In the genomic region with DNA sequence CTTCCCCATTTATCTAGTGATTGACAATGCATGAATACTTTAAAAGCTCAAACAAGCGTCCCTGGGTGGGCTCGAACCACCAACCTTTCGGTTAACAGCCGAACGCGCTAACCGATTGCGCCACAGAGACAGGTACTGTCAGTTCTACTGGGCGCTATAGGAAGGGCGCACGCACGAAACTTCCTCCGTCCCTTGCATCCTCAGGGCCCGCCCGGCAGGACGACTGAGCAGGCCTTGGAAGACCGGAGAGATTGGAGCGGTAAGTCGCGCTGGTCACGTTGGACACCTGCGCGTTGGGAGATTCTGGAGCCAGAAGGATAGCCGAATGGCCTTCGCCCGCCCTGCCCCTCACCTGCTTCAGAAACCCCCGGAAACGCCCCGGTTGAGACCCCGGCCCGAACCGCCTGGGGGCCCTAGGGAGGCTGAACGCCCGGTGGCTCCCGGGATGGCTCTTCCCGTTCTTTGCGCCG, we compare ENCODE assay signal across 15 cellular contexts. TPM values are rescaled to one million over a fixed set of nuclear protein-coding genes. Genes with fewer than 3 reads are reported as not detected.
DNase-seq lines count a peak whose midpoint lies in the region; ATAC-seq and TF ChIP-seq lines count a peak whose summit lies in the region.
"Not testable (repeated sequence)": the region's sequence is repeated elsewhere in the genome, so short reads cannot be mapped to it uniquely, and the experiment has no call there.
"Had no signal": no experiment of that assay in that cellular context is flagged by ENCODE, and none has a peak within 500 bp of the region (broad histone marks: within the 10 kb centered on the region; RNA-seq: fewer than 3 reads in every experiment).

No MANE protein-coding gene starts in this region.

- H3K4me3 ChIP-seq in CD8-positive, alpha-beta T cell (ENCODE audit: low read depth, low read length), result peak overlapping the region; percentile 39
- peak overlapping the region in 34 of 59 donors; percentile 19 to 58 (median 42) for H3K4me3 ChIP-seq in dorsolateral prefrontal cortex
- H3K4me3 ChIP-seq in trophoblast cell (ENCODE audit: low read depth, low read length), result not testable (repeated sequence)

- H3K14ac ChIP-seq in trophoblast cell (ENCODE audit: low read length), result not testable (repeated sequence)

- H3K36me3 Mint-ChIP-seq in CD8-positive, alpha-beta T cell; T-cell; activated naive CD8-positive, alpha-beta T cell treated with anti-CD3 and anti-CD28 coated beads for 36 hours; immature natural killer cell; stimulated activated naive CD8-positive, alpha-beta T cell treated with anti-CD3 and anti-CD28 coated beads, Interleukin-15, Interleukin-2, amounts not matched to agents 100 ng/mL and 50 ng/mL, for 24 hours (ENCODE audit: low read depth): not testable (repeated sequence)

- POLR2A ChIA-PET in CD8-positive, alpha-beta T cell (lab: Charles Lee); T-cell (lab: Charles Lee): not testable (repeated sequence)

- TF ChIP-seq CTCF in CD8-positive, alpha-beta T cell (IDR thresholded peaks at IDR 0.05), result not testable (repeated sequence)
- TF ChIP-seq CTCF in dorsolateral prefrontal cortex (IDR thresholded peaks at IDR 0.05 in 54 of 56, conservative IDR thresholded peaks at IDR 0.05 in 2 of 56; ENCODE audit: low read depth in 1 of 56, partially characterized antibody in 56 of 56), result peak in 4 of 56 donors; percentile 6 to 31 (median 21)

- peak overlapping the region; percentile 82 for H3K27ac Mint-ChIP-seq in CD8-positive, alpha-beta T cell
- peak overlapping the region; percentile 76 to 80 for H3K27ac Mint-ChIP-seq in T-cell
- H3K27ac Mint-ChIP-seq in activated naive CD8-positive, alpha-beta T cell treated with anti-CD3 and anti-CD28 coated beads for 36 hours, result not testable (repeated sequence)
- peak overlapping the region in 2 of 6 donors; percentile 48 to 60 for H3K27ac Mint-ChIP-seq in immature natural killer cell
- peak overlapping the region; percentile 75 for H3K27ac Mint-ChIP-seq in stimulated activated naive CD8-positive, alpha-beta T cell treated with anti-CD3 and anti-CD28 coated beads, Interleukin-15, Interleukin-2, amounts not matched to agents 100 ng/mL and 50 ng/mL, for 24 hours

- H3K79me1 ChIP-seq in trophoblast cell (ENCODE audit: low read length), result not testable (repeated sequence)

- not testable (repeated sequence) for H3K27me3 ChIP-seq in CD8-positive, alpha-beta T cell (ENCODE audit: insufficient read depth, low read length); dorsolateral prefrontal cortex; trophoblast cell (ENCODE audit: insufficient read depth, low read length)

- not testable (repeated sequence) for H2AFZ ChIP-seq in trophoblast cell (ENCODE audit: insufficient read depth, low read length, poor library complexity)

- H3K9ac ChIP-seq in trophoblast cell (ENCODE audit: low read length), result not testable (repeated sequence)

- intact Hi-C loops in CD8-positive, alpha-beta T cell (cut with DNase I, micrococcal nuclease); dorsolateral prefrontal cortex (cut with DNase I): not testable (repeated sequence)

- H3K36me3 ChIP-seq in CD8-positive, alpha-beta T cell (ENCODE audit: insufficient read depth, low read length); trophoblast cell (ENCODE audit: control insufficient read depth in 1 of 2, insufficient read depth in 2 of 2, low read length in 2 of 2): not testable (repeated sequence)

- not testable (repeated sequence) for H3K79me2 ChIP-seq in trophoblast cell (ENCODE audit: control insufficient read depth, insufficient read depth, low read length, poor library complexity)

- not testable (repeated sequence) for H2BK120ac ChIP-seq in trophoblast cell (ENCODE audit: insufficient read depth, low read length, poor library complexity)

- H3K23ac ChIP-seq in trophoblast cell (ENCODE audit: low read length), result not testable (repeated sequence)

- H3K18ac ChIP-seq in trophoblast cell (ENCODE audit: low read length), result not testable (repeated sequence)

- not testable (repeated sequence) for H3K27ac ChIP-seq in CD8-positive, alpha-beta T cell (ENCODE audit: low read depth, low read length); trophoblast cell (ENCODE audit: low read depth, low read length)
- peak overlapping the region in 5 of 59 donors; percentile 22 to 71 (median 52) for H3K27ac ChIP-seq in dorsolateral prefrontal cortex

- H3K9me3 Mint-ChIP-seq in CD8-positive, alpha-beta T cell; T-cell; activated naive CD8-positive, alpha-beta T cell treated with anti-CD3 and anti-CD28 coated beads for 36 hours; immature natural killer cell; stimulated activated naive CD8-positive, alpha-beta T cell treated with anti-CD3 and anti-CD28 coated beads, Interleukin-15, Interleukin-2, amounts not matched to agents 100 ng/mL and 50 ng/mL, for 24 hours: not testable (repeated sequence)

- not testable (repeated sequence) for ATAC-seq in CD8-positive, alpha-beta T cell; T-cell (replicated peaks in 1 of 4)

- H3K4me2 ChIP-seq in trophoblast cell (ENCODE audit: low read length), result peak overlapping the region; percentile 48

- H3K9me3 ChIP-seq in CD8-positive, alpha-beta T cell (ENCODE audit: low read length); trophoblast cell (ENCODE audit: insufficient read depth, low read depth, low read length): not testable (repeated sequence)

- H4K12ac ChIP-seq in trophoblast cell (ENCODE audit: low read depth, low read length), result not testable (repeated sequence)

- not testable (repeated sequence) for H3K4me1 Mint-ChIP-seq in CD8-positive, alpha-beta T cell (ENCODE audit: low read depth); T-cell; activated naive CD8-positive, alpha-beta T cell treated with anti-CD3 and anti-CD28 coated beads for 36 hours; immature natural killer cell; stimulated activated naive CD8-positive, alpha-beta T cell treated with anti-CD3 and anti-CD28 coated beads, Interleukin-15, Interleukin-2, amounts not matched to agents 100 ng/mL and 50 ng/mL, for 24 hours (ENCODE audit: low read depth)

- CTCF ChIA-PET in CD8-positive, alpha-beta T cell (lab: Charles Lee); T-cell (lab: Charles Lee): not testable (repeated sequence)

- H4K8ac ChIP-seq in trophoblast cell (ENCODE audit: low read depth, low read length), result not testable (repeated sequence)

- peak in 5 of 7 experiments; percentile 6 to 61 (median 22) for DNase-seq in CD8-positive, alpha-beta T cell
- DNase-seq in T-cell, result peak in 17 of 34 experiments; percentile 3 to 71 (median 20)
- peak; percentile 71 for DNase-seq in activated CD8-positive, alpha-beta memory T cell treated with anti-CD3 and anti-CD28 coated beads for 24 hours
- DNase-seq in activated naive CD8-positive, alpha-beta T cell treated with anti-CD3 and anti-CD28 coated beads for 36 hours, result peak; percentile 33
- peak in 4 of 10 donors; percentile 18 to 41 (median 36) for DNase-seq in dorsolateral prefrontal cortex
- peak in 1 of 3 donors; percentile 52 for DNase-seq in immature natural killer cell
- not testable (repeated sequence) for DNase-seq in trophoblast cell

- not testable (repeated sequence) for H2AK5ac ChIP-seq in trophoblast cell (ENCODE audit: low read length)

- H2BK5ac ChIP-seq in trophoblast cell (ENCODE audit: low read depth, low read length, poor library complexity), result not testable (repeated sequence)

- H3K4me1 ChIP-seq in CD8-positive, alpha-beta T cell (ENCODE audit: insufficient read depth, low read length); trophoblast cell (ENCODE audit: control insufficient read depth in 1 of 2, insufficient read depth in 2 of 2, low read length in 2 of 2): not testable (repeated sequence)

- not testable (repeated sequence) for H3K4ac ChIP-seq in trophoblast cell (ENCODE audit: low read depth, low read length)

- H2BK12ac ChIP-seq in trophoblast cell (ENCODE audit: low read length), result not testable (repeated sequence)

- no CpG with 5 or more reads among the region's 38 CpGs for WGBS in trophoblast cell (ENCODE audit: extremely low coverage, insufficient coverage, insufficient read length)

- H3K27me3 Mint-ChIP-seq in CD8-positive, alpha-beta T cell (ENCODE audit: low read depth); T-cell; activated naive CD8-positive, alpha-beta T cell treated with anti-CD3 and anti-CD28 coated beads for 36 hours; immature natural killer cell (ENCODE audit: low read depth in 3 of 3); stimulated activated naive CD8-positive, alpha-beta T cell treated with anti-CD3 and anti-CD28 coated beads, Interleukin-15, Interleukin-2, amounts not matched to agents 100 ng/mL and 50 ng/mL, for 24 hours: not testable (repeated sequence)

- not testable (repeated sequence) for H4K91ac ChIP-seq in trophoblast cell (ENCODE audit: low read depth, low read length)

- H3K4me3 Mint-ChIP-seq in CD8-positive, alpha-beta T cell, result peak overlapping the region; percentile 81
- H3K4me3 Mint-ChIP-seq in T-cell (peak overlapping the region; percentile 61 to 85 (median 71)), immature natural killer cell (peak overlapping the region in 3 of 5 donors; percentile 40 to 79 (median 54))
- peak overlapping the region; percentile 64 for H3K4me3 Mint-ChIP-seq in activated naive CD8-positive, alpha-beta T cell treated with anti-CD3 and anti-CD28 coated beads for 36 hours
- H3K4me3 Mint-ChIP-seq in stimulated activated naive CD8-positive, alpha-beta T cell treated with anti-CD3 and anti-CD28 coated beads, Interleukin-15, Interleukin-2, amounts not matched to agents 100 ng/mL and 50 ng/mL, for 24 hours, result peak overlapping the region; percentile 63

RNA-seq across cellular contexts. Expression of a gene that starts 25.2 kb away (rescaled TPM):
- total RNA-seq in CD8-positive, alpha-beta T cell, result not detected
- total RNA-seq in T-cell (under 1 TPM in 1 of 5 donors, not detected in 4; 0.62 TPM), dorsolateral prefrontal cortex (1 to 10 TPM in 8 of 120 experiments, under 1 TPM in 2, not detected in 110; 0.85 to 3.5 (median 1.4) TPM)
- total RNA-seq in activated naive CD8-positive, alpha-beta T cell treated with anti-CD3 and anti-CD28 coated beads for 36 hours, result not detected
- not detected for polyA plus RNA-seq in immature natural killer cell
- polyA plus RNA-seq in trophoblast cell (2013), result not detected in 2 replicates
- total RNA-seq: endothelial cell of umbilical vein, kidney, mucosa of descending colon, PC-3, prostate gland, ureter had no signal
- polyA plus RNA-seq: BJ, endothelial cell of umbilical vein had no signal
